In the genomic region with DNA sequence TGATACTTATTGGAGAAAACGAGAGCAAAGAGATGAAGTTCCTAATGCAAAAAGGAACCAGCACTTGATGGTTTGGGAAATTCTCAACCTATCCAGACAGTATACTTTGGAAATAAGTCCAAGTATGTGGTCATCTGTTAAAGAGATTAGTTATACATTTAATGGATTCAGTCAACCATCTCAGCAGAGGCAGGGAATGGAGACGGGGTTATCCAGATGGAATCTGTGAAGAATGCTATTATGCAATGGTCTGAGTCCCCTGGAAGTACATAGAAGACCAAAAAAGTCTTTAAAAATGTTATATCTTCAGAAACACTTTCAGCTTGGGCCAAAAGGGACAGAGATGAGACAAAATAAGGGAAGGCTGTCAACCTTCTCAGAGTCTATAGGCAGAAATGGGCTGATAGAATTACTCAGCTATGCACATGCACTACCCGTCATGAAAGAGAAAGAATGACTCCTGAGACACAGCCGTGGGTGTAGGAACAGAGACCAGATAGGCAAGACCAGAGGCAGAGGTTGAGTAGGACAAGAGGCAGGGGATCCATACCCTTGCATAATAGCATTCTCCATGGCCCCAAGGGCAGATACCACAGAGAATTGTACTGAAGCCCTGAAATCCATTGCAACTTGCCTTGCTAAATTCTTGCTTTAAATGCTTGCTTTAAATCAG, we compare ENCODE assay signal across 27 cellular contexts.
A peak's percentile ranks its signal among the peaks of the same experiment; 100 is the strongest.
DNase-seq lines count a peak whose midpoint lies in the region; ATAC-seq and TF ChIP-seq lines count a peak whose summit lies in the region.
"Had no signal": no experiment of that assay in that cellular context is flagged by ENCODE, and none has a peak within 500 bp of the region (broad histone marks: within the 10 kb centered on the region; RNA-seq: fewer than 3 reads in every experiment).

No MANE protein-coding gene starts in this region.

- no peaks in the 10 kb centered on the region for H3K36me3 Mint-ChIP-seq in WTC11
- H3K36me3 Mint-ChIP-seq: activated naive CD4-positive, alpha-beta T cell treated with anti-CD3 and anti-CD28 coated beads, Interleukin-2, amount 50 U/mL, for 24 hours had no signal

- no peak overlapping the region for H3K4me3 Mint-ChIP-seq in WTC11
- H3K4me3 Mint-ChIP-seq in stimulated activated naive CD8-positive, alpha-beta T cell treated with anti-CD3 and anti-CD28 coated beads, Interleukin-15, amount 100 ng/mL, for 72 hours, result no peak overlapping the region
- H3K4me3 Mint-ChIP-seq: activated B cell treated with CpG ODN at 0.5 μM for 24 hours; activated naive CD4-positive, alpha-beta T cell treated with anti-CD3 and anti-CD28 coated beads, Interleukin-2, amount 50 U/mL, for 24 hours; activated T-helper 1 cell treated with anti-CD3 and anti-CD28 coated beads, Interleukin-12 subunit alpha, Interleukin-12 subunit beta, Interleukin-2, Interleukin-4 antibody, amounts not matched to agents 30 ng/mL and 10 ng/mL and 1 ng/mL, durations not matched to agents 14 hours and 24 hours and 36 hours; CD4-positive, alpha-beta T cell had no signal

- no peaks in the 10 kb centered on the region for H3K27me3 Mint-ChIP-seq in WTC11 (ENCODE audit: low read depth)
- H3K27me3 Mint-ChIP-seq in stimulated activated naive CD8-positive, alpha-beta T cell treated with anti-CD3 and anti-CD28 coated beads, Interleukin-15, amount 100 ng/mL, for 72 hours, result no peaks in the 10 kb centered on the region
- H3K27me3 Mint-ChIP-seq: activated B cell treated with CpG ODN at 0.5 μM for 24 hours; activated naive CD4-positive, alpha-beta T cell treated with anti-CD3 and anti-CD28 coated beads, Interleukin-2, amount 50 U/mL, for 24 hours; CD4-positive, alpha-beta T cell had no signal

- no peak overlapping the region for H3K9ac ChIP-seq in mammary epithelial cell (ENCODE audit: insufficient read depth, low read length)

- dilution Hi-C loops in mammary epithelial cell (cut with HindIII; ENCODE audit: low sequenced_read_pairs), result no loop called here

- H3K27ac Mint-ChIP-seq in WTC11, result no peak overlapping the region
- H3K27ac Mint-ChIP-seq in stimulated activated naive CD8-positive, alpha-beta T cell treated with anti-CD3 and anti-CD28 coated beads, Interleukin-15, amount 100 ng/mL, for 72 hours, result no peak overlapping the region
- H3K27ac Mint-ChIP-seq: activated B cell treated with CpG ODN at 0.5 μM for 24 hours; activated naive CD4-positive, alpha-beta T cell treated with anti-CD3 and anti-CD28 coated beads, Interleukin-2, amount 50 U/mL, for 24 hours; activated T-helper 1 cell treated with anti-CD3 and anti-CD28 coated beads, Interleukin-12 subunit alpha, Interleukin-12 subunit beta, Interleukin-2, Interleukin-4 antibody, amounts not matched to agents 30 ng/mL and 10 ng/mL and 1 ng/mL, durations not matched to agents 14 hours and 24 hours and 36 hours; CD4-positive, alpha-beta T cell had no signal

- H3K27ac ChIP-seq in 22Rv1, result peak overlapping the region; percentile 88
- no peak overlapping the region for H3K27ac ChIP-seq in mammary epithelial cell (ENCODE audit: insufficient read depth, low read depth, low read length)
- H3K27ac ChIP-seq: breast epithelium, heart right ventricle, prostate gland, SJCRH30, testis, uterus had no signal

- H3K79me2 ChIP-seq in mammary epithelial cell (ENCODE audit: insufficient read depth, low read length), result no peaks in the 10 kb centered on the region

- peaks cover 10% of the 10 kb centered on the region for H3K4me1 Mint-ChIP-seq in WTC11
- H3K4me1 Mint-ChIP-seq in stimulated activated naive CD8-positive, alpha-beta T cell treated with anti-CD3 and anti-CD28 coated beads, Interleukin-15, amount 100 ng/mL, for 72 hours, result no peaks in the 10 kb centered on the region
- H3K4me1 Mint-ChIP-seq: activated B cell treated with CpG ODN at 0.5 μM for 24 hours; activated naive CD4-positive, alpha-beta T cell treated with anti-CD3 and anti-CD28 coated beads, Interleukin-2, amount 50 U/mL, for 24 hours had no signal

- no peaks in the 10 kb centered on the region for H4K20me1 ChIP-seq in mammary epithelial cell (ENCODE audit: insufficient read depth, low read length)

- DNase-seq in WTC11 (ENCODE audit: low spot score) (no peak), kidney glomerular epithelial cell (lab: John Stamatoyannopoulos, UW) (peak; percentile 63), mammary epithelial cell (no peak)
- DNase-seq in activated CD8-positive, alpha-beta memory T cell treated with anti-CD3 and anti-CD28 coated beads for 24 hours, result no peak
- DNase-seq in stimulated activated naive CD8-positive, alpha-beta T cell treated with anti-CD3 and anti-CD28 coated beads, Interleukin-15, amount 100 ng/mL, for 72 hours, result no peak
- no peak for DNase-seq in activated T-cell treated with anti-CD3 and anti-CD28 coated beads, Interleukin-2, amount 50 U/mL, for 1 hour
- DNase-seq: activated B cell treated with CpG ODN at 0.5 μM for 24 hours; amygdala; CD4-positive, alpha-beta T cell; erythroblast; foreskin fibroblast; HCEC 1CT; heart right ventricle; NCI-H1092 treated with DMSO at 0.1 percent for 48 hours; NCI-H187 treated with DMSO at 0.1 percent for 48 hours; NCI-H526; SJCRH30; stimulated activated naive CD4-positive, alpha-beta T cell treated with Interleukin-2 at 50 U/mL for 16 hours; testis; uterus had no signal

- H3K27me3 ChIP-seq in mammary epithelial cell (ENCODE audit: insufficient read depth, low read length), result no peaks in the 10 kb centered on the region
- H3K27me3 ChIP-seq: breast epithelium, heart right ventricle, SJCRH30, testis, uterus had no signal

- no peaks in the 10 kb centered on the region for H3K4me1 ChIP-seq in mammary epithelial cell (ENCODE audit: insufficient read depth, low read length)
- H3K4me1 ChIP-seq: breast epithelium, heart right ventricle, prostate gland, testis, uterus had no signal

- ATAC-seq in HG02798 (IDR thresholded peaks at IDR 0.05; ENCODE audit: poor library complexity, unreplicated experiment) (peak; percentile 80), WTC11 (peak; percentile 48; the same call in 1 of the 2 replicates)
- no peak for ATAC-seq in stimulated activated naive CD8-positive, alpha-beta T cell treated with anti-CD3 and anti-CD28 coated beads, Interleukin-15, amount 100 ng/mL, for 72 hours
- ATAC-seq: heart right ventricle, left lobe of liver had no signal

- no peak overlapping the region for H3K4me3 ChIP-seq in mammary epithelial cell (replicated peaks in 1 of 3; ENCODE audit: insufficient read depth in 1 of 3, low read depth in 2 of 3, low read length in 3 of 3)
- H3K4me3 ChIP-seq: breast epithelium, heart right ventricle, prostate gland, SJCRH30, testis, uterus had no signal

- H3K9me3 Mint-ChIP-seq in WTC11, result no peaks in the 10 kb centered on the region
- peaks cover 0 to 4% of the 10 kb centered on the region in 2 donors for H3K9me3 Mint-ChIP-seq in stimulated activated naive CD8-positive, alpha-beta T cell treated with anti-CD3 and anti-CD28 coated beads, Interleukin-15, amount 100 ng/mL, for 72 hours
- H3K9me3 Mint-ChIP-seq: activated B cell treated with CpG ODN at 0.5 μM for 24 hours; activated naive CD4-positive, alpha-beta T cell treated with anti-CD3 and anti-CD28 coated beads, Interleukin-2, amount 50 U/mL, for 24 hours; activated T-helper 1 cell treated with anti-CD3 and anti-CD28 coated beads, Interleukin-12 subunit alpha, Interleukin-12 subunit beta, Interleukin-2, Interleukin-4 antibody, amounts not matched to agents 30 ng/mL and 10 ng/mL and 1 ng/mL, durations not matched to agents 14 hours and 24 hours and 36 hours had no signal

- POLR2A ChIA-PET in WTC11 (lab: Charles Lee), result no interaction called here

- H2AFZ ChIP-seq in mammary epithelial cell (ENCODE audit: low read depth, low read length), result no peak overlapping the region

- CTCF ChIA-PET in WTC11 (lab: Charles Lee), result no interaction called here
- CTCF ChIA-PET in mammary epithelial cell (lab: Charles Lee; ENCODE audit: low non-redundant PET), result no interaction called here

- in situ Hi-C loops in mammary epithelial cell (cut with MboI; ENCODE audit: low sequenced_read_pairs in 2 of 2), result loop anchor here (25.0 kb wide), 2 partner anchors 306 to 606 kb away; no protein-coding TSS in a partner anchor

- H3K9me3 ChIP-seq in mammary epithelial cell (replicated peaks; ENCODE audit: insufficient read depth, low read length), result no peaks in the 10 kb centered on the region
- H3K9me3 ChIP-seq: breast epithelium, heart right ventricle, prostate gland, SJCRH30, testis, uterus had no signal

- TF ChIP-seq CTCF in 22Rv1 (IDR thresholded peaks at IDR 0.05), result no peak
- no peak for TF ChIP-seq CTCF in WTC11 (IDR thresholded peaks at IDR 0.05)
- no peak for TF ChIP-seq CTCF in mammary epithelial cell (conservative IDR thresholded peaks at IDR 0.05 in 1 of 2, IDR thresholded peaks at IDR 0.05 in 1 of 2; ENCODE audit: extremely low read depth in 1 of 2, insufficient read depth in 1 of 2, low read depth in 1 of 2, low read length in 2 of 2)

- intact Hi-C loops in mammary epithelial cell (cut with micrococcal nuclease), result no loop called here

- H3K36me3 ChIP-seq in mammary epithelial cell (ENCODE audit: insufficient read depth, low read length), result no peaks in the 10 kb centered on the region
- H3K36me3 ChIP-seq: breast epithelium, heart right ventricle, prostate gland, SJCRH30, uterus had no signal

- 86% methylated on average over 3 of the region's 4 CpGs for WGBS in mammary epithelial cell (ENCODE audit: low coverage, missing lambda C conversion rate)

- no TSS peak for BruUV-seq in mammary epithelial cell (replicated peaks; lab: Mats Ljungman, UMichigan)

- H3K4me2 ChIP-seq in mammary epithelial cell (ENCODE audit: insufficient read depth, low read depth, low read length), result no peak overlapping the region

TF ChIP-seq in WTC11, 78 proteins besides CTCF, POLR2A, EP300 and RAD21 (continues in another document):
- TF ChIP-seq, protein P1, sequence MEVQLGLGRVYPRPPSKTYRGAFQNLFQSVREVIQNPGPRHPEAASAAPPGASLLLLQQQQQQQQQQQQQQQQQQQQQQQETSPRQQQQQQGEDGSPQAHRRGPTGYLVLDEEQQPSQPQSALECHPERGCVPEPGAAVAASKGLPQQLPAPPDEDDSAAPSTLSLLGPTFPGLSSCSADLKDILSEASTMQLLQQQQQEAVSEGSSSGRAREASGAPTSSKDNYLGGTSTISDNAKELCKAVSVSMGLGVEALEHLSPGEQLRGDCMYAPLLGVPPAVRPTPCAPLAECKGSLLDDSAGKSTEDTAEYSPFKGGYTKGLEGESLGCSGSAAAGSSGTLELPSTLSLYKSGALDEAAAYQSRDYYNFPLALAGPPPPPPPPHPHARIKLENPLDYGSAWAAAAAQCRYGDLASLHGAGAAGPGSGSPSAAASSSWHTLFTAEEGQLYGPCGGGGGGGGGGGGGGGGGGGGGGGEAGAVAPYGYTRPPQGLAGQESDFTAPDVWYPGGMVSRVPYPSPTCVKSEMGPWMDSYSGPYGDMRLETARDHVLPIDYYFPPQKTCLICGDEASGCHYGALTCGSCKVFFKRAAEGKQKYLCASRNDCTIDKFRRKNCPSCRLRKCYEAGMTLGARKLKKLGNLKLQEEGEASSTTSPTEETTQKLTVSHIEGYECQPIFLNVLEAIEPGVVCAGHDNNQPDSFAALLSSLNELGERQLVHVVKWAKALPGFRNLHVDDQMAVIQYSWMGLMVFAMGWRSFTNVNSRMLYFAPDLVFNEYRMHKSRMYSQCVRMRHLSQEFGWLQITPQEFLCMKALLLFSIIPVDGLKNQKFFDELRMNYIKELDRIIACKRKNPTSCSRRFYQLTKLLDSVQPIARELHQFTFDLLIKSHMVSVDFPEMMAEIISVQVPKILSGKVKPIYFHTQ (CRISPR knock-in tag; IDR thresholded peaks at IDR 0.05), result no peak
